In the genomic region with DNA sequence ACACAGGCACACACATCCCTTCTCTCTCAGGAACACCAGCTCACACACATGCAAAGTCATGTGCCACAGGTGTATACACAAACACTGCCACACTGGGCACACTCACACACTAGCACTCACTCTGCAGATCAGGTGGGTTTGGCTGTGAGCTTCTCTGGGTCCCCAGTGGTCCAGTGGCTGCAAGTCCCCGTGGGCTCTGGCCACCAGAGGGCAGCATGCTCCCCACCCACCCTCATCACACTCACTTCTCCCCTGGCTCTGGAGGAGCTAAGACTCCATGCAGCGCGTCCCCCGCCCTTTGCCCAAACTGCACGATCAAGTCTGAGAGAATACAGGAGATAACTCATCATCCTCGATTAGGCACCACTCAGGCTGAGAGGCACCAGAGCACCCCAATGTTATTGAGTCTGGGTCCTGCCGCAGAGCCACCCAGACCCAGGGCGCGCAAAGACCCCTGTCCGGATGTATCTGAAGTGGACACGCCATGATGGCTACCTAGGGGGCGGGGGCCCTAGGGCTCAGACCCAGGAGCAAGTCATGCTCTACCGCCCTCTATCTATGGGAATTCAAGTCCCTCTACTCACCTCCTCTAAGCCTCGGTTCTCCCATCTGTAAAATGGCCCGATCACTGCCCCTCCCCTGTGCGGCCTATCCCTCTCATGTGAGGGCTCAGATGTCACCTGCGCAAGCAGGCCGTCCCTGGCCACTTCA, we compare ENCODE assay signal across 8 cellular contexts.
DNase-seq lines count a peak whose midpoint lies in the region; ATAC-seq and TF ChIP-seq lines count a peak whose summit lies in the region.

No MANE protein-coding gene starts in this region.

- H3K36me3 ChIP-seq in SJSA1, result no peaks in the 10 kb centered on the region

- H3K4me3 Mint-ChIP-seq in glutamatergic neuron (ENCODE audit: unreplicated experiment), result peak overlapping the region; percentile 35

- TF ChIP-seq CTCF in LNCAP (IDR thresholded peaks at IDR 0.05), result peak; percentile 92
- TF ChIP-seq CTCF in glutamatergic neuron (IDR thresholded peaks at IDR 0.05; ENCODE audit: partially characterized antibody, unreplicated experiment), result peak; percentile 87

- no peak for ATAC-seq in GM18519 (IDR thresholded peaks at IDR 0.05; ENCODE audit: low FRiP score, unreplicated experiment)
- no peak for ATAC-seq in HG02588 (IDR thresholded peaks at IDR 0.05; ENCODE audit: unreplicated experiment)

- no peak overlapping the region for H3K4me3 ChIP-seq in SJSA1

- H3K9me3 Mint-ChIP-seq in glutamatergic neuron (ENCODE audit: unreplicated experiment), result peaks cover 11% of the 10 kb centered on the region

- H3K4me1 ChIP-seq in SJSA1 (replicated peaks), result no peaks in the 10 kb centered on the region

- peaks cover 4% of the 10 kb centered on the region for H3K27me3 ChIP-seq in SJSA1 (replicated peaks)

- H3K27me3 Mint-ChIP-seq in glutamatergic neuron (ENCODE audit: unreplicated experiment), result peaks cover 17% of the 10 kb centered on the region

- peak overlapping the region; percentile 72 for H3K27ac Mint-ChIP-seq in glutamatergic neuron (ENCODE audit: unreplicated experiment)

- peaks cover 49% of the 10 kb centered on the region for H3K4me1 Mint-ChIP-seq in glutamatergic neuron (ENCODE audit: low read depth, unreplicated experiment)

- DNase-seq in DMS79 (lab: John Stamatoyannopoulos, UW) (peak; percentile 50), SJSA1 (ENCODE audit: low read depth in 1 of 2, low spot score in 2 of 2) (peak; percentile 48 to 67), glutamatergic neuron (peak; percentile 81), pulmonary artery endothelial cell (ENCODE audit: low read depth, low spot score) (peak; percentile 13)
- peak; percentile 32 for DNase-seq in activated gamma-delta T cell treated with anti-CD3 and anti-CD28 coated beads, Interleukin-2, amount 50 U/mL, for 16 hours (ENCODE audit: low read depth)

- no peaks in the 10 kb centered on the region for H3K36me3 Mint-ChIP-seq in glutamatergic neuron (ENCODE audit: unreplicated experiment)

- H3K9me3 ChIP-seq in SJSA1 (replicated peaks), result no peaks in the 10 kb centered on the region

- H3K27ac ChIP-seq in SJSA1, result no peak overlapping the region

Comparison
In these comparisons a context has a peak if more than half of its experiments do, and no peak if none do; other contexts are left out.
1. DNase-seq: peak in every context shown above with its lines; median percentile 81 in glutamatergic neuron; 58 in SJSA1; 50 in DMS79; 32 in activated gamma-delta T cell treated with anti-CD3 and anti-CD28 coated beads, Interleukin-2, amount 50 U/mL, for 16 hours; 13 in pulmonary artery endothelial cell.